ENCODE assay signal across 1 cellular context in genomic region chr21:15298306-15298705, GRCh38.
TF ChIP-seq lines count a peak whose summit lies in the region.

No MANE protein-coding gene starts in this region.

TF ChIP-seq in endothelial cell of umbilical vein, 7 proteins besides CTCF, POLR2A, EP300 and RAD21 (continued from another document):
- no peak for TF ChIP-seq MAX (IDR thresholded peaks at IDR 0.05; ENCODE audit: insufficient read depth, insufficient read length)
